ENCODE assay signal across 21 cellular contexts in the genomic region with DNA sequence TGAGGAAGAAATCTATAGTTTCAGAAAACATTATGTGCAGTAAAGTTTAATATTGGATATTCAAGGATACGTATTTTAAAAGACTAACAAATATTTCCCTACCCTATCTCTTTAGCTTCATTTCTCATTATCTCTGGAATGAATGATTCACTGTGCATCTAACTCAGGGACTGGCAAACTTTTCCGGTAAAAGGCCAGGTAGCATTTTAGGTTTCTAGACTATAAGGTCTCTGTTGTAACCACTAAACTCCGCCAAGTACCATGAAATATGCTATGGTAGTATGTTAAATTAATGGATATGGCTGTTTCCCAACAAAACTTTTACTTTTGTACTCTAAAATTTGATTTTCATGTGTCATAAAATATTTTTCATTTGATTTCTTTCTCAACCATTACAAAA. TPM values are rescaled to one million over a fixed set of nuclear protein-coding genes. Genes with fewer than 3 reads are reported as not detected.
DNase-seq lines count a peak whose midpoint lies in the region; ATAC-seq, FAIRE-seq and TF ChIP-seq lines count a peak whose summit lies in the region.
"Had no signal": no experiment of that assay in that cellular context is flagged by ENCODE, and none has a peak within 500 bp of the region (broad histone marks: within the 10 kb centered on the region; RNA-seq: fewer than 3 reads in every experiment).

No MANE protein-coding gene starts in this region.

- H3K27ac ChIP-seq in left ventricle myocardium inferior (replicated peaks) (no peak overlapping the region), GM12878 (ENCODE audit: control insufficient read depth, insufficient read depth) (no peak overlapping the region), hepatocyte (peak overlapping the region; percentile 29), transverse colon (peak overlapping the region; percentile 42 to 72 (median 54))

- no peaks in the 10 kb centered on the region for H3K9me3 ChIP-seq in left ventricle myocardium inferior (replicated peaks)
- H3K9me3 ChIP-seq in GM12878 (replicated peaks; ENCODE audit: control insufficient read depth, insufficient read depth, low read length) = peaks cover 7% of the 10 kb centered on the region
- H3K9me3 ChIP-seq in hepatocyte (ENCODE audit: low read depth) = no peaks in the 10 kb centered on the region
- H3K9me3 ChIP-seq in transverse colon = no peaks in the 10 kb centered on the region

- no peaks in the 10 kb centered on the region for H3K27me3 ChIP-seq in left ventricle myocardium inferior (ENCODE audit: low read depth)
- H3K27me3 ChIP-seq in GM12878 (replicated peaks in 1 of 2; ENCODE audit: control insufficient read depth in 2 of 2, insufficient read depth in 2 of 2, low read length in 1 of 2) = no peaks in the 10 kb centered on the region
- no peaks in the 10 kb centered on the region for H3K27me3 ChIP-seq in hepatocyte
- no peaks in the 10 kb centered on the region for H3K27me3 ChIP-seq in transverse colon

- peaks cover 57% of the 10 kb centered on the region for H3K4me1 Mint-ChIP-seq in activated CD4-positive, alpha-beta memory T cell treated with anti-CD3 and anti-CD28 coated beads for 36 hours (ENCODE audit: low read depth)

- TF ChIP-seq POLR2A in GM12878 (IDR thresholded peaks at IDR 0.05; ENCODE audit: low read depth, low read length) (no peak), transverse colon (IDR thresholded peaks at IDR 0.05) (no peak)

- H3K4me2 ChIP-seq in GM12878 (ENCODE audit: control insufficient read depth, insufficient read depth) (peak overlapping the region; percentile 20; the same call in 1 of the 2 replicates), hepatocyte (peak overlapping the region; percentile 8)
- H3K4me2 ChIP-seq: GM23338 had no signal

- intact Hi-C loops in left ventricle myocardium inferior (cut with micrococcal nuclease) = no loop called here
- intact Hi-C loops in left ventricle myocardium superior (cut with micrococcal nuclease) = loop anchor here (10.0 kb wide), 1 partner anchor 67 kb away; no protein-coding TSS in a partner anchor
- intact Hi-C loops in GM12878 (cut with micrococcal nuclease; ENCODE audit: unreplicated experiment) = no loop called here
- intact Hi-C loops in transverse colon (cut with DNase I; ENCODE audit: low total_unique reads) = no loop called here
- intact Hi-C loops in activated CD4-positive, alpha-beta memory T cell treated with anti-CD3 and anti-CD28 coated beads for 36 hours (cut with micrococcal nuclease) = no loop called here

- POLR2A ChIA-PET in GM12878 (lab: Charles Lee) = interaction anchor here (1.0 to 1.6 kb wide), 3 partner anchors 9 to 47 kb away, joined by 4 read pairs; no protein-coding TSS in a partner anchor
- POLR2A ChIA-PET in activated CD4-positive, alpha-beta memory T cell treated with anti-CD3 and anti-CD28 coated beads for 36 hours (lab: Charles Lee) = no interaction called here

- no peak overlapping the region for H3K4me3 Mint-ChIP-seq in activated CD4-positive, alpha-beta memory T cell treated with anti-CD3 and anti-CD28 coated beads for 36 hours
- H3K4me3 Mint-ChIP-seq: GM23338 had no signal

- TF ChIP-seq EP300 in GM12878 (IDR thresholded peaks at IDR 0.05; ENCODE audit: borderline replicate concordance in 1 of 2, control insufficient read depth in 1 of 2, low read depth in 2 of 2, low read length in 2 of 2) = no peak
- TF ChIP-seq EP300 in transverse colon (IDR thresholded peaks at IDR 0.05; ENCODE audit: low read depth) = no peak

- no peaks in the 10 kb centered on the region for H3K9me2 ChIP-seq in hepatocyte (replicated peaks; ENCODE audit: insufficient read depth)

- CTCF ChIA-PET in GM12878 (lab: Yijun Ruan, JAX) = interaction anchor here (0.6 to 1.6 kb wide), 5 partner anchors 8 to 222 kb away, joined by 3 to 5 read pairs (median 4); no protein-coding TSS in a partner anchor
- CTCF ChIA-PET in activated CD4-positive, alpha-beta memory T cell treated with anti-CD3 and anti-CD28 coated beads for 36 hours (lab: Charles Lee) = no interaction called here

- TF ChIP-seq CTCF in left ventricle myocardium inferior (IDR thresholded peaks at IDR 0.05; ENCODE audit: borderline replicate concordance) (no peak), GM12878 (IDR thresholded peaks at IDR 0.05 in 2 of 3, conservative IDR thresholded peaks at IDR 0.05 in 1 of 3; ENCODE audit: control insufficient read depth in 2 of 3, extremely low read depth in 1 of 3, insufficient read depth in 1 of 3, low read depth in 3 of 3, low read length in 3 of 3) (no peak), hepatocyte (IDR thresholded peaks at IDR 0.05; ENCODE audit: poor library complexity) (no peak), transverse colon (IDR thresholded peaks at IDR 0.05) (no peak)

- 85% methylated on average over 3 of the region's 3 CpGs for WGBS in GM12878 (ENCODE audit: insufficient coverage, insufficient replicate concordance, low lambda C conversion rate, missing lambda C conversion rate)
- WGBS in hepatocyte (ENCODE audit: low lambda C conversion rate, missing lambda C conversion rate) = 98% methylated on average over 3 of the region's 3 CpGs
- WGBS in transverse colon (ENCODE audit: low coverage in 1 of 2), 2 donors = 42 to 67% methylated on average over 3 of the region's 3 CpGs

- H3K79me2 ChIP-seq in GM12878 (ENCODE audit: control insufficient read depth, insufficient read depth, low read length) (peaks cover 95% of the 10 kb centered on the region), hepatocyte (peaks cover 98% of the 10 kb centered on the region)

- H3K9ac ChIP-seq in GM12878 (ENCODE audit: control insufficient read depth, insufficient read depth, low read length) = no peak overlapping the region

- no peaks in the 10 kb centered on the region for H3K27me3 Mint-ChIP-seq in activated CD4-positive, alpha-beta memory T cell treated with anti-CD3 and anti-CD28 coated beads for 36 hours
- H3K27me3 Mint-ChIP-seq: CD4-positive, CD25-positive, alpha-beta regulatory T cell had no signal

- no TSS peak for BruUV-seq in GM12878 (replicated peaks; lab: Mats Ljungman, UMichigan)

- peak overlapping the region; percentile 16 for H3K4me3 ChIP-seq in left ventricle myocardium inferior
- H3K4me3 ChIP-seq in GM12878 = no peak overlapping the region
- H3K4me3 ChIP-seq in hepatocyte = no peak overlapping the region
- H3K4me3 ChIP-seq in transverse colon = no peak overlapping the region
- H3K4me3 ChIP-seq: GM23338 had no signal

- H3K36me3 ChIP-seq in left ventricle myocardium inferior = peaks cover 9% of the 10 kb centered on the region
- peaks cover 0 to 11% of the 10 kb centered on the region in 2 experiments; a peak in 1 of 4 replicates for H3K36me3 ChIP-seq in GM12878 (ENCODE audit: control insufficient read depth in 2 of 2, insufficient read depth in 2 of 2, low read length in 1 of 2)
- no peaks in the 10 kb centered on the region for H3K36me3 ChIP-seq in hepatocyte (replicated peaks; ENCODE audit: insufficient read depth, low read depth)
- peaks cover 0 to 21% (median 0%) of the 10 kb centered on the region in 4 donors for H3K36me3 ChIP-seq in transverse colon

- ATAC-seq in left ventricle myocardium superior = no peak
- no peak for ATAC-seq in GM12878
- no peak for ATAC-seq in HG02884 (IDR thresholded peaks at IDR 0.05; ENCODE audit: unreplicated experiment)
- ATAC-seq: GM23338 had no signal

- no peak overlapping the region for H2AFZ ChIP-seq in GM12878 (ENCODE audit: control insufficient read depth, low read depth, low read length)
- H2AFZ ChIP-seq in hepatocyte = no peak overlapping the region
- H2AFZ ChIP-seq: GM23338 had no signal

- SMC1A ChIA-PET in GM12878 (lab: Charles Lee; ENCODE audit: uncharacterized antibody, unreplicated experiment) = interaction anchor here (1.1 to 2.6 kb wide), 6 partner anchors 11 to 222 kb away, joined by 3 to 17 read pairs (median 4); partner anchors contain the start of gene FEM1C

- no peaks in the 10 kb centered on the region; the same call in 1 of the 2 replicates for H4K20me1 ChIP-seq in GM12878 (ENCODE audit: control insufficient read depth, insufficient read depth)
- peaks cover 69% of the 10 kb centered on the region for H4K20me1 ChIP-seq in hepatocyte (ENCODE audit: insufficient read depth, poor library complexity, severe bottlenecking)

- H3K27ac Mint-ChIP-seq in activated CD4-positive, alpha-beta memory T cell treated with anti-CD3 and anti-CD28 coated beads for 36 hours = no peak overlapping the region
- H3K27ac Mint-ChIP-seq: GM23338 had no signal

- no peak for FAIRE-seq in GM12878 (lab: Jason Lieb, UNC)
- FAIRE-seq: A204.1, D721Med had no signal

- RAD21 ChIA-PET in GM12878 (lab: Charles Lee; ENCODE audit: unreplicated experiment) = interaction anchor here (1.0 to 3.2 kb wide), 4 partner anchors 9 to 157 kb away, joined by 3 to 18 read pairs (median 5); partner anchors contain the start of gene FEM1C

- DNase-seq in left ventricle myocardium inferior (no peak), left ventricle myocardium superior (no peak), GM12878 (ENCODE audit: low read depth, low spot score) (no peak), hepatocyte (ENCODE audit: low spot score) (no peak), transverse colon (no peak), islet precursor cell (no peak)
- DNase-seq in activated CD4-positive, alpha-beta memory T cell treated with anti-CD3 and anti-CD28 coated beads for 36 hours = no peak
- DNase-seq: AML-193; CD4-positive, CD25-positive, alpha-beta regulatory T cell; DMS79 treated with DMSO at 0.1 percent for 48 hours; GDM1; KG1; NCI-H1092 treated with DMSO at 0.1 percent for 48 hours; NCI-H187 treated with DMSO at 0.1 percent for 48 hours; NCI-H446 treated with DMSO at 0.1 percent for 48 hours; NCI-H748 treated with DMSO at 0.1 percent for 48 hours; Right ventricle myocardium superior had no signal

- H3K9me3 Mint-ChIP-seq in activated CD4-positive, alpha-beta memory T cell treated with anti-CD3 and anti-CD28 coated beads for 36 hours = no peaks in the 10 kb centered on the region
- H3K9me3 Mint-ChIP-seq: CD4-positive, CD25-positive, alpha-beta regulatory T cell; GM23338 had no signal

- TF ChIP-seq RAD21 in GM12878 (IDR thresholded peaks at IDR 0.05; ENCODE audit: insufficient read depth, low read depth, low read length) = no peak

- peaks cover 100% of the 10 kb centered on the region for H3K4me1 ChIP-seq in left ventricle myocardium inferior
- no peaks in the 10 kb centered on the region for H3K4me1 ChIP-seq in GM12878 (ENCODE audit: control insufficient read depth, insufficient read depth, low read length)
- peaks cover 21% of the 10 kb centered on the region for H3K4me1 ChIP-seq in hepatocyte (ENCODE audit: insufficient read depth)
- H3K4me1 ChIP-seq in transverse colon = peaks cover 30 to 97% (median 55%) of the 10 kb centered on the region in 4 donors

- in situ Hi-C loops in GM12878 (cut with MboI) (no loop called here), transverse colon (cut with MboI; ENCODE audit: low pct_ligation_motif_present in 1 of 4, low pct_unique_long_range_greater_than_20kb in 1 of 4, low sequenced_read_pairs in 3 of 4) (no loop called here)

- peaks cover 32% of the 10 kb centered on the region for H3K36me3 Mint-ChIP-seq in activated CD4-positive, alpha-beta memory T cell treated with anti-CD3 and anti-CD28 coated beads for 36 hours

RNA-seq across cellular contexts. Expression of gene FEM1C, which starts 13.2 kb away (rescaled TPM):
- total RNA-seq in left ventricle myocardium inferior (59.3 TPM), left ventricle myocardium superior (43.1 TPM), GM12878 (2014; rRNA removed) (9.8 and 11.6 TPM in 2 replicates), GM12878 (2014; rRNA removed; fragmentation: Illumina TruSeq; extraction: Trizol) (8.2 and 8.5 TPM in 2 replicates), GM12878 (2021) (10.3 and 10.9 TPM in 2 replicates), hepatocyte (24.6 and 27.0 TPM in 2 replicates), transverse colon (10 to 100 TPM in 3 of 4 donors, 1 to 10 TPM in 1; 5.8 to 46.0 (median 40.0) TPM)
- total RNA-seq in GM12878 (2013; cell fraction: nucleolus; rRNA removed) = 26.1 and 26.4 TPM in 2 replicates
- polyA plus RNA-seq in GM12878 (2011; ENCODE audit: low read depth) = 6.6 TPM
- polyA plus RNA-seq in GM12878 (2011; rRNA removed) (15.6 and 20.1 TPM in 2 replicates), GM12878 (2014; fragmentation: Illumina TruSeq; extraction: Trizol) (8.9 and 10.7 TPM in 2 replicates), GM12878 (2014; fragmentation: Nextera tagmentation; extraction: Ambion mirVana) (1 to 10 TPM; 1.9 to 7.1 TPM), GM12878 (2014; rRNA removed) (4.7 and 5.7 TPM in 2 replicates), GM12878 (2016; fragmentation: Nextera tagmentation; extraction: Ambion mirVana) (1 to 10 TPM; 7.2 to 7.4 TPM), hepatocyte (7.7 and 10.7 TPM in 2 replicates)
- polyA plus RNA-seq in GM12878 (2011; cell fraction: cytosol; rRNA removed) = 4.9 and 7.5 TPM in 2 replicates
- polyA plus RNA-seq in GM12878 (2011; cell fraction: nucleus; rRNA removed) = 4.7 and 5.6 TPM in 2 replicates
- 10.1 and 11.3 TPM in 2 replicates for polyA plus RNA-seq in GM12878 (2012)
- 17.5 and 24.4 TPM in 2 replicates for polyA minus RNA-seq in GM12878 (2011; rRNA and poly(A)+ RNA removed)
- polyA minus RNA-seq in GM12878 (2011; cell fraction: cytosol; rRNA and poly(A)+ RNA removed) = 7.6 and 7.9 TPM in 2 replicates
- polyA minus RNA-seq in GM12878 (2011; cell fraction: nucleus; rRNA and poly(A)+ RNA removed) = 10.2 and 11.9 TPM in 2 replicates
- total RNA-seq in activated CD4-positive, alpha-beta memory T cell treated with anti-CD3 and anti-CD28 coated beads for 36 hours = 10 to 100 TPM; 12.2 to 12.5 TPM

Comparison
In these comparisons a context has a peak if more than half of its experiments do, and no peak if none do; other contexts are left out.
1. H3K27ac ChIP-seq: peak in hepatocyte (single experiment) and transverse colon (4 of 4); none in left ventricle myocardium inferior (single experiment) and GM12878 (single experiment).